ENCODE assay signal across 15 cellular contexts in the genomic region with DNA sequence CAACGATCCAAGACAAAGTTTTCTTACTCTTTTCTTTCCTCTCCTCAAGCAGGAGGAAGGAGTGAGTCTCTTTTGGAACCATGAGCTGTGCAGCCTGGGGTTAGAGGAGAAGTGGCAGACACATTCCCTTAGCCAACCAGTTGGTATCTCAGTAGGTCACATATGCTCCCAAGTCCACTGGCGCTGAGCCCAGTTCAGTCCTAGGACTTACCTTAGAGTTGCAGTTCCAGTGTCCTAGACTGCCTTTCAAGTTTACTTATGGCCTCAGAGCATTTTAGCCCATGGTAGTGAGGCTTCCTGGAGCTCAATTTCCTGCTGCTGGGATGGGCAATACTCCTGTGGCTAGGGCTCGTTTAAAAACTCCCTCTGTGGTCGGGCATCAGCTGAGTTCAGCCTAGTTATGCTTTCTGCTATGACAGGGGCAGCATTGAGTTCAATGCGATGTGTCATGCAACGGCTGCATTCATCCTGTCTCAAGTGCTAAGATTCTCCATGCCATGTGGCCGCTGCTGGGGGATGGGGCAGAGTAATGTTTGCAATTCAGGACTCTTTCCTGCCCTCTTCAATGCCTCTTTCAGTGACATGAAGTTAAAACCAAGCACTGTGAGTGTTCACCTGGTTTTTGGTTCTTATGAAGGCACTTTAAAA.
DNase-seq lines count a peak whose midpoint lies in the region; ATAC-seq lines count a peak whose summit lies in the region.
"Had no signal": no experiment of that assay in that cellular context is flagged by ENCODE, and none has a peak within 500 bp of the region (broad histone marks: within the 10 kb centered on the region; RNA-seq: fewer than 3 reads in every experiment).

No MANE protein-coding gene starts in this region.

- DNase-seq in EH (ENCODE audit: low read depth) (peak; percentile 4), MV-4-11 (lab: John Stamatoyannopoulos, UW) (peak; percentile 90), astrocyte of the hippocampus (ENCODE audit: low read depth, low spot score) (peak; percentile 72), posterior vena cava (ENCODE audit: low spot score) (peak; percentile 68), kidney glomerular epithelial cell (lab: John Stamatoyannopoulos, UW) (no peak)
- no peak for DNase-seq in NK-92 treated with Interleukin-12 subunit alpha and Interleukin-12 subunit beta, amount 100 ng/mL, for 24 hours (lab: John Stamatoyannopoulos, UW)
- DNase-seq: activated CD4-positive, alpha-beta T cell treated with anti-CD3 and anti-CD28 coated beads, Interleukin-2, amount 50 U/mL, for 48 hours; NCI-H2107; ovary; SK-N-SH; small intestine; stimulated activated naive CD4-positive, alpha-beta T cell; uterus had no signal

- ATAC-seq in esophagus mucosa: no peak
- ATAC-seq: gastroesophageal sphincter had no signal

- intact Hi-C loops in posterior vena cava (cut with DNase I): no loop called here

Comparison
In these comparisons a context has a peak if more than half of its experiments do, and no peak if none do; other contexts are left out.
1. DNase-seq: peak in EH (single experiment), MV-4-11 (single experiment), astrocyte of the hippocampus (single experiment) and posterior vena cava (single experiment); none in kidney glomerular epithelial cell (single experiment) and NK-92 treated with Interleukin-12 subunit alpha and Interleukin-12 subunit beta, amount 100 ng/mL, for 24 hours (single experiment).